16 cellular contexts compared by ENCODE assay signal in the genomic region with DNA sequence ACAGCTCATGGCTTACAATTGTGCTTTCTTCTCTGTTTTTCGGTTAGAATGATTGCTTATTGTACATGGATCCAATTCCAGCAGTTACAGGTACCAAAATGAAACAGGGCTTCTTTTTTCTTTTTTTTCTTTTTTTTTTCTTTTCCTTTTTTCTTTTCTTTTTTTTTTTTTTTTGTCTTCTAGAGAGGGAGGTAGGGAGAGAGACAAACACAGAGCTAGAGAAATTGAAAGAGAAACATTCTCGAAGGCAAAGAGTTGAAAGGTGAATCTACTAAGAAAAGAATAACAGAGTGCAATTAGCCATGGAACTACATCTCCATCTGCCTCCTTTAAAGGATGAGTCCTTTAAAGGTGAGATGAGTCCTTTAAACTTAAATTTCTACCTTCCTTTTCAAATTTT. TPM values are rescaled to one million over a fixed set of nuclear protein-coding genes. Genes with fewer than 3 reads are reported as not detected.
DNase-seq lines count a peak whose midpoint lies in the region; ATAC-seq and TF ChIP-seq lines count a peak whose summit lies in the region.
"Had no signal": no experiment of that assay in that cellular context is flagged by ENCODE, and none has a peak within 500 bp of the region (broad histone marks: within the 10 kb centered on the region; RNA-seq: fewer than 3 reads in every experiment).

No MANE protein-coding gene starts in this region.

- no peak overlapping the region for H2AFZ ChIP-seq in neuronal stem cell (ENCODE audit: low read length)

- H3K9me3 ChIP-seq in neuronal stem cell (replicated peaks in 1 of 2; ENCODE audit: control insufficient read depth in 2 of 2, insufficient read depth in 1 of 2, low read depth in 1 of 2, low read length in 2 of 2): no peaks in the 10 kb centered on the region
- H3K9me3 ChIP-seq: HAP-1, left ventricle myocardium inferior had no signal

- H3K36me3 ChIP-seq in neuronal stem cell (replicated peaks in 1 of 2; ENCODE audit: control insufficient read depth in 2 of 2, insufficient read depth in 2 of 2, low read length in 2 of 2): no peaks in the 10 kb centered on the region
- H3K36me3 ChIP-seq: HAP-1, left ventricle myocardium inferior had no signal

- H3K4me3 Mint-ChIP-seq in WTC11 (peak overlapping the region; percentile 75), neural crest cell (peak overlapping the region; percentile 89)
- H3K4me3 Mint-ChIP-seq: activated T-cell treated with anti-CD3 and anti-CD28 coated beads, Interleukin-2, amount 50 U/mL, for 4 hours; effector memory CD8-positive, alpha-beta T cell; T-cell had no signal

- POLR2A ChIA-PET in WTC11 (lab: Charles Lee): interaction anchor here (0.7 kb wide), 1 partner anchor 11 kb away, joined by 6 read pairs; no protein-coding TSS in a partner anchor

- no CpG with 5 or more reads among the region's 2 CpGs for WGBS in neuronal stem cell (ENCODE audit: extremely low coverage in 2 of 2, insufficient read length in 2 of 2, insufficient replicate concordance in 1 of 2), 2 donors

- H3K9ac ChIP-seq in neuronal stem cell (ENCODE audit: low read depth, low read length, poor library complexity): no peak overlapping the region

- no peak overlapping the region for H3K18ac ChIP-seq in neuronal stem cell (ENCODE audit: low read length)

- CTCF ChIA-PET in WTC11 (lab: Charles Lee): interaction anchor here (0.7 kb wide), 1 partner anchor 340 kb away, joined by 3 read pairs; no protein-coding TSS in a partner anchor

- DNase-seq in Caki2 (ENCODE audit: low read depth) (peak; percentile 53), WTC11 (ENCODE audit: low spot score) (no peak), fibroblast of the aortic adventitia (ENCODE audit: low read depth) (no peak), neural crest cell (ENCODE audit: low read depth, low spot score) (no peak), SIG-M5 (lab: John Stamatoyannopoulos, UW) (no peak), neuronal stem cell (ENCODE audit: low spot score) (no peak), NCI-H187 treated with DMSO at 0.1 percent for 48 hours (lab: John Stamatoyannopoulos, UW) (no peak)
- DNase-seq: activated CD4-positive, alpha-beta T cell treated with anti-CD3 and anti-CD28 coated beads for 48 hours; activated T-cell treated with anti-CD3 and anti-CD28 coated beads, Interleukin-2, amount 50 U/mL, for 4 hours; effector memory CD8-positive, alpha-beta T cell; left ventricle myocardium inferior; NCI-H2171 treated with DMSO at 0.1 percent for 48 hours; T-cell; trophoblast cell had no signal

- no peak for ATAC-seq in WTC11
- no peak for ATAC-seq in activated CD4-positive, CD25-positive, alpha-beta regulatory T cell treated with anti-CD3 and anti-CD28 coated beads, Interleukin-2, amount 50 U/mL, for 24 hours
- ATAC-seq: activated T-cell treated with anti-CD3 and anti-CD28 coated beads, Interleukin-2, amount 50 U/mL, for 4 hours; effector memory CD8-positive, alpha-beta T cell; T-cell had no signal

- no peaks in the 10 kb centered on the region; the same call in 1 of the 2 replicates for H3K27me3 Mint-ChIP-seq in WTC11 (ENCODE audit: low read depth)
- H3K27me3 Mint-ChIP-seq in neural crest cell (ENCODE audit: low read depth): peaks cover 54% of the 10 kb centered on the region

- H3K4me2 ChIP-seq in neuronal stem cell (ENCODE audit: insufficient read depth, low read length, poor library complexity, severe bottlenecking): no peak overlapping the region

- H4K8ac ChIP-seq in neuronal stem cell (ENCODE audit: low read depth, low read length): no peak overlapping the region

- no peak overlapping the region for H3K14ac ChIP-seq in neuronal stem cell (ENCODE audit: low read length)

- H3K36me3 Mint-ChIP-seq in WTC11 (peaks cover 6% of the 10 kb centered on the region), neural crest cell (ENCODE audit: low read depth) (no peaks in the 10 kb centered on the region)
- H3K36me3 Mint-ChIP-seq: T-cell had no signal

- no peaks in the 10 kb centered on the region for H3K9me3 Mint-ChIP-seq in WTC11
- H3K9me3 Mint-ChIP-seq in neural crest cell: no peaks in the 10 kb centered on the region
- H3K9me3 Mint-ChIP-seq: activated T-cell treated with anti-CD3 and anti-CD28 coated beads, Interleukin-2, amount 50 U/mL, for 4 hours; T-cell had no signal

- no peak overlapping the region for H3K27ac Mint-ChIP-seq in WTC11
- H3K27ac Mint-ChIP-seq in neural crest cell (ENCODE audit: unreplicated experiment): no peak overlapping the region
- H3K27ac Mint-ChIP-seq: effector memory CD8-positive, alpha-beta T cell; T-cell had no signal

- no peak overlapping the region for H2AK5ac ChIP-seq in neuronal stem cell (ENCODE audit: low read depth, low read length)

- H3K4ac ChIP-seq in neuronal stem cell (ENCODE audit: low read length): no peak overlapping the region

- in situ Hi-C loops in Caki2 (cut with HindIII; ENCODE audit: low pct_unique_long_range_greater_than_20kb, low sequenced_read_pairs): no loop called here

- H3K27ac ChIP-seq in neuronal stem cell (replicated peaks; ENCODE audit: low read length): no peak overlapping the region
- H3K27ac ChIP-seq: left ventricle myocardium inferior had no signal

- H3K27me3 ChIP-seq in neuronal stem cell (ENCODE audit: control insufficient read depth in 3 of 3, insufficient read depth in 3 of 3, low read depth in 1 of 3, low read length in 3 of 3): peaks cover 4 to 64% (median 26%) of the 10 kb centered on the region in 3 experiments

- no peak overlapping the region for H2BK120ac ChIP-seq in neuronal stem cell (ENCODE audit: low read depth, low read length)

- H2BK5ac ChIP-seq in neuronal stem cell (ENCODE audit: low read length): no peak overlapping the region

- no peak overlapping the region for H2BK15ac ChIP-seq in neuronal stem cell (ENCODE audit: low read length)

- H3K4me3 ChIP-seq in fibroblast of the aortic adventitia (ENCODE audit: low read depth, low read length) (peak overlapping the region; percentile 84), neuronal stem cell (ENCODE audit: low read length in 2 of 2) (no peak overlapping the region)
- H3K4me3 ChIP-seq: HAP-1 had no signal

- no peaks in the 10 kb centered on the region for H3K79me1 ChIP-seq in neuronal stem cell (ENCODE audit: low read depth, low read length)

- no peak overlapping the region for H2BK12ac ChIP-seq in neuronal stem cell (ENCODE audit: low read length)

- TF ChIP-seq CTCF in WTC11 (IDR thresholded peaks at IDR 0.05) (no peak), fibroblast of the aortic adventitia (IDR thresholded peaks at IDR 0.05; ENCODE audit: insufficient read depth, low read length) (no peak), neural crest cell (conservative IDR thresholded peaks at IDR 0.05) (no peak)

- H3K4me1 ChIP-seq in neuronal stem cell (ENCODE audit: control insufficient read depth in 2 of 2, insufficient read depth in 1 of 2, low read depth in 1 of 2, low read length in 2 of 2): peaks cover 3% of the 10 kb centered on the region in 2 donors
- H3K4me1 ChIP-seq: HAP-1 had no signal

- H3K4me1 Mint-ChIP-seq in WTC11: peaks cover 34% of the 10 kb centered on the region
- peaks cover 31% of the 10 kb centered on the region for H3K4me1 Mint-ChIP-seq in neural crest cell

- H4K91ac ChIP-seq in neuronal stem cell (ENCODE audit: low read depth, low read length, poor library complexity): no peak overlapping the region

- H3K23ac ChIP-seq in neuronal stem cell (ENCODE audit: low read depth, low read length, poor library complexity): no peak overlapping the region

TF ChIP-seq in WTC11, 78 proteins besides CTCF, POLR2A, EP300 and RAD21 (continues in another document):
- TF ChIP-seq, protein P1, sequence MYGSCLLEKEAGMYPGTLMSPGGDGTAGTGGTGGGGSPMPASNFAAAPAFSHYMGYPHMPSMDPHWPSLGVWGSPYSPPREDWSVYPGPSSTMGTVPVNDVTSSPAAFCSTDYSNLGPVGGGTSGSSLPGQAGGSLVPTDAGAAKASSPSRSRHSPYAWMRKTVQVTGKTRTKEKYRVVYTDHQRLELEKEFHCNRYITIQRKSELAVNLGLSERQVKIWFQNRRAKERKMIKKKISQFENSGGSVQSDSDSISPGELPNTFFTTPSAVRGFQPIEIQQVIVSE (CRISPR knock-in tag; IDR thresholded peaks at IDR 0.05; ENCODE audit: borderline replicate concordance): no peak
- TF ChIP-seq, protein P2, sequence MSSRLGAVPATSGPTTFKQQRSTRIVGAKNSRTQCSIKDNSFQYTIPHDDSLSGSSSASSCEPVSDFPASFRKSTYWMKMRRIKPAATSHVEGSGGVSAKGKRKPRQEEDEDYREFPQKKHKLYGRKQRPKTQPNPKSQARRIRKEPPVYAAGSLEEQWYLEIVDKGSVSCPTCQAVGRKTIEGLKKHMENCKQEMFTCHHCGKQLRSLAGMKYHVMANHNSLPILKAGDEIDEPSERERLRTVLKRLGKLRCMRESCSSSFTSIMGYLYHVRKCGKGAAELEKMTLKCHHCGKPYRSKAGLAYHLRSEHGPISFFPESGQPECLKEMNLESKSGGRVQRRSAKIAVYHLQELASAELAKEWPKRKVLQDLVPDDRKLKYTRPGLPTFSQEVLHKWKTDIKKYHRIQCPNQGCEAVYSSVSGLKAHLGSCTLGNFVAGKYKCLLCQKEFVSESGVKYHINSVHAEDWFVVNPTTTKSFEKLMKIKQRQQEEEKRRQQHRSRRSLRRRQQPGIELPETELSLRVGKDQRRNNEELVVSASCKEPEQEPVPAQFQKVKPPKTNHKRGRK (CRISPR knock-in tag; IDR thresholded peaks at IDR 0.05; ENCODE audit: borderline replicate concordance): no peak

RNA-seq across cellular contexts. Expression of a gene that starts 1.0 kb away (rescaled TPM):
- total RNA-seq in Caki2 (2014; rRNA removed; shearing (Covaris generic); ENCODE audit: low replicate concordance): 89.1 and 127 TPM in 2 replicates
- total RNA-seq in WTC11 (2021) (48.3 to 53.0 TPM (median 52.3 TPM) in 3 replicates), fibroblast of the aortic adventitia (ENCODE audit: low replicate concordance) (48.1 and 248 TPM in 2 replicates), neural crest cell (0.84 and 1.2 TPM in 2 replicates)
- polyA plus RNA-seq in neuronal stem cell (2013, experiment 1 of 2): 4.5 TPM
- 4.5 TPM for polyA plus RNA-seq in neuronal stem cell (2013, experiment 2 of 2)

Comparison
In these comparisons a context has a peak if more than half of its experiments do, and no peak if none do; other contexts are left out.
1. RNA of a gene that starts 1.0 kb away (total RNA-seq): 48.1 to 248 TPM in fibroblast of the aortic adventitia, 89.1 to 127 TPM in Caki2 and 48.3 to 53.0 TPM in WTC11; 0.84 to 1.2 TPM in neural crest cell; every median in the first group is over 10 times any median in the second.